26 cellular contexts compared by ENCODE assay signal in genomic region chr9:94147776-94148175, GRCh38.
"Had no signal": no experiment of that assay in that cellular context is flagged by ENCODE, and none has a peak within 500 bp of the region (broad histone marks: within the 10 kb centered on the region; RNA-seq: fewer than 3 reads in every experiment).

No MANE protein-coding gene starts in this region.

- H3K4me1 ChIP-seq: testis had no signal

- H3K9ac ChIP-seq: parathyroid adenoma had no signal

- H3K79me2 ChIP-seq: parathyroid adenoma had no signal

- ATAC-seq: effector memory CD8-positive, alpha-beta T cell; heart right ventricle; left ventricle myocardium superior; lower lobe of right lung; sciatic nerve; stimulated activated memory B cell treated with anti-CD40 and anti-IgM and Interleukin-4, amounts not matched to agents 10 μg/mL and 1 μg/mL and 100 μg/mL, for 72 hours; stimulated activated naive CD8-positive, alpha-beta T cell treated with anti-CD3 and anti-CD28 coated beads, Interleukin-15, Interleukin-2, amounts not matched to agents 100 U/mL and 50 U/mL, for 24 hours had no signal

- H3K27me3 ChIP-seq: heart right ventricle, neutrophil, testis, tibial artery had no signal

- H3K4me3 ChIP-seq: heart right ventricle, lower lobe of right lung, smooth muscle cell, testis, tibial artery had no signal

- H3K4me2 ChIP-seq: smooth muscle cell had no signal

- DNase-seq: cerebellar nuclear complex; cortex of kidney; effector memory CD8-positive, alpha-beta T cell; foreskin melanocyte; glutamatergic neuron; heart right ventricle; hippocampal formation; immature natural killer cell; islet precursor cell; left ventricle myocardium superior; lower lobe of right lung; natural killer cell; stimulated activated CD4-positive, alpha-beta T cell treated with anti-CD3 and anti-CD28 coated beads, Interleukin-12 subunit alpha, Interleukin-12 subunit beta, amount 100 ng/mL, for 4 hours; stimulated activated CD4-positive, alpha-beta T cell treated with anti-CD3 and anti-CD28 coated beads, Interleukin-2, amount 100 ng/mL, for 24 hours; stimulated activated CD4-positive, alpha-beta T cell treated with anti-CD3 and anti-CD28 coated beads, Interleukin-4, amount 100 ng/mL, for 4 hours; stimulated activated naive CD8-positive, alpha-beta T cell treated with anti-CD3 and anti-CD28 coated beads, Interleukin-15, Interleukin-2, amounts not matched to agents 100 U/mL and 50 U/mL, for 24 hours; substantia nigra; testis; tibial artery had no signal

- H3K27ac ChIP-seq: heart right ventricle, lower lobe of right lung, neutrophil, parathyroid adenoma, testis, tibial artery had no signal

- FAIRE-seq: endometrium, urothelium cell line had no signal

- H3K9me3 ChIP-seq: heart right ventricle, lower lobe of right lung, neutrophil, testis, tibial artery had no signal

- H3K36me3 ChIP-seq: heart right ventricle, lower lobe of right lung, neutrophil, tibial artery had no signal

- H2AFZ ChIP-seq: parathyroid adenoma had no signal
